ENCODE assay signal across 14 cellular contexts in the genomic region with DNA sequence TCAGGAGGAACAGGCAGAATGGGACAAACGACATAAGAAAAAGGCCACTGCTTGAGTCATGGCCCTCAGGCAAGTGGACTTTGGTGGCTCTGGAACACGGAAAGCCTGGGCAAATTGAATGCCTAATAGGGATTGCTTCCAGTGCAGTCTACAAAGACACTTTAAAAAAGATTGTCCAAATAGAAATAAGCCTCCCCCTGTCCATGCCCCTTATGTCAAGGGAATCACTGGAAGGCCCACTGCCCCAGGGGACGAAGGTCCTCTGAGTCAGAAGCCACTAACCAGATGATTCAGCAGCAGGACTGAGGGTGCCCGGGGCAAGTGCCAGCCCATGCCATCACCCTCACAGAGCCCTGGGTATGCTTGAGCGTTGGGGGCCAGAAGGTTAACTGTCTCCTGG. TPM values are rescaled to one million over a fixed set of nuclear protein-coding genes. Genes with fewer than 3 reads are reported as not detected.
"Had no signal": no experiment of that assay in that cellular context is flagged by ENCODE, and none has a peak within 500 bp of the region (broad histone marks: within the 10 kb centered on the region; RNA-seq: fewer than 3 reads in every experiment).

No MANE protein-coding gene starts in this region.

RNA-seq across cellular contexts. Expression of gene SRD5A2, which starts 51.5 kb away (rescaled TPM):
- total RNA-seq: activated B cell treated with CpG ODN at 0.5 μM for 24 hours; activated CD4-positive, alpha-beta memory T cell treated with anti-CD3 and anti-CD28 coated beads for 36 hours; activated CD4-positive, alpha-beta T cell treated with anti-CD3 and anti-CD28 coated beads, Interleukin-2, amount 10 ng/mL, durations not matched to agents 24 days and 14 days; activated CD8-positive, alpha-beta T cell treated with anti-CD3 and anti-CD28 coated beads for 36 hours; activated naive CD4-positive, alpha-beta T cell treated with anti-CD3 and anti-CD28 coated beads for 36 hours; activated naive CD4-positive, alpha-beta T cell treated with anti-CD3 and anti-CD28 coated beads, Interleukin-2, amount 50 U/mL, for 72 hours; activated naive CD8-positive, alpha-beta T cell treated with anti-CD3 and anti-CD28 coated beads for 36 hours; activated T-cell treated with anti-CD3 and anti-CD28 coated beads, Interleukin-2, amount 50 U/mL, for 4 hours; activated T-cell treated with anti-CD3 and anti-CD28 coated beads, Interleukin-2, amount 50 U/mL, for 72 hours; activated T-helper 1 cell treated with anti-CD3 and anti-CD28 coated beads, Interleukin-12 subunit alpha, Interleukin-12 subunit beta, Interleukin-2, Interleukin-4 antibody, amounts not matched to agents 30 ng/mL and 10 ng/mL and 1 ng/mL, durations not matched to agents 14 hours and 24 hours and 36 hours; activated T-helper 17 cell treated with anti-CD3 and anti-CD28 coated beads, Interleukin-2, amount 50 U/mL, for 72 hours; aorta; astrocyte; cardiac septum had no signal
- polyA plus RNA-seq: aorta had no signal
